ENCODE assay signal across 7 cellular contexts in the genomic region with DNA sequence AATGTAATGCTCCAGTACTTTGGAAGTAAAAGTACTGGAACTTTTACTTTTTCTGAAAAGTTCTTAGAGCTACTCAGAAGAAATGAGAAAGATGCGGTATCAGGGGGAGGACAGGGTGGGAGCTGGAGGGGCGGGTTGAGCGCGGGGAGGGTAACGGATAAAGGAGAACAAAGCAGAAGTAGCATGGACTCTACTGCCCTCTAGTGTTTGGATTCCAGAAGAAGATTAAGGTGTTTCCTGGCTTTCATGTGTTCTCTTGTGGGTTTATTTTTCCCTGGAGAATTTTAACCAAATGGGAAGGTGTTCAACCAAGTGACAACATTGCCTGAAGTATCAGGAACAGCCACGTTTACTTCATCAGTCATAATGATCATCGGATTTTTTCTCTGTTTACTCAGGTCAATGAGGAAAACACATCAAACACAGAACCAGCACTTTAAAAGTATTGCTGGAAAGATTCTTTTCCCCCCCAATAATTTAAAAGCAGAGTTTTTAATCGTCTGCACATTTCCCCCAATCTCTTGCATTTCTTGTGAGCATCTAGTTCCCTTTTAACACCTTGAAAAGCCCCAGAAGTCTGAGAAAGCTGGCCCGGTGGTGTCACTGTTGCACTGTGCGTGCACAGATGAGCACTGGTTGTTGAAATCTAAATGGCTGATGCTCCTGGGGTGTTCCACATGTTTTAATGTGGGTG.
DNase-seq lines count a peak whose midpoint lies in the region; ATAC-seq and TF ChIP-seq lines count a peak whose summit lies in the region.

No MANE protein-coding gene starts in this region.

- peak; percentile 70 for TF ChIP-seq CTCF in GM12875 (IDR thresholded peaks at IDR 0.05; ENCODE audit: borderline replicate concordance, insufficient read depth, low read depth, low read length)
- TF ChIP-seq CTCF in astrocyte of the spinal cord (IDR thresholded peaks at IDR 0.05; ENCODE audit: low read depth, low read length) = peak; percentile 66
- TF ChIP-seq CTCF in tibial artery (IDR thresholded peaks at IDR 0.05) = peak; percentile 58 to 69

- intact Hi-C loops in tibial artery (cut with DNase I; ENCODE audit: low total_unique reads) = no loop called here

- H3K4me3 ChIP-seq in GM12875 (ENCODE audit: low read depth, low read length) (no peak overlapping the region), astrocyte of the spinal cord (ENCODE audit: low read depth, low read length) (peak overlapping the region; percentile 6), tibial artery (peak overlapping the region in 1 of 2 donors; percentile 4)

- H3K27me3 ChIP-seq in tibial artery = no peaks in the 10 kb centered on the region

- in situ Hi-C loops in astrocyte of the spinal cord (cut with HindIII; ENCODE audit: low sequenced_read_pairs) = no loop called here

- ATAC-seq in HG03066 (IDR thresholded peaks at IDR 0.05; ENCODE audit: low read depth, unreplicated experiment) = peak; percentile 63

- H3K4me1 ChIP-seq in tibial artery = peaks cover 0 to 34% (median 11%) of the 10 kb centered on the region in 4 donors

- peak; percentile 74 for DNase-seq in NCI-H345 (lab: John Stamatoyannopoulos, UW)
- peak; percentile 66 for DNase-seq in astrocyte of the spinal cord (ENCODE audit: low read depth, low spot score)
- DNase-seq in iPS-NIHi11 (ENCODE audit: low spot score) = peak; percentile 88
- DNase-seq in tibial artery = peak in 1 of 2 donors; percentile 25
- no peak for DNase-seq in activated CD4-positive, alpha-beta T cell treated with anti-CD3 and anti-CD28 coated beads, Interleukin-2, amount 50 U/mL, for 1 hour

- H3K36me3 ChIP-seq in tibial artery = no peaks in the 10 kb centered on the region

- H3K27ac ChIP-seq in tibial artery = no peak overlapping the region

- no peaks in the 10 kb centered on the region for H3K9me3 ChIP-seq in tibial artery
